Comparison of ENCODE assay signal across 9 cellular contexts in genomic region chr5:157828949-157829639, GRCh38. TPM values are rescaled to one million over a fixed set of nuclear protein-coding genes. Genes with fewer than 3 reads are reported as not detected.
DNase-seq lines count a peak whose midpoint lies in the region; ATAC-seq and TF ChIP-seq lines count a peak whose summit lies in the region.
"Had no signal": no experiment of that assay in that cellular context is flagged by ENCODE, and none has a peak within 500 bp of the region (broad histone marks: within the 10 kb centered on the region; RNA-seq: fewer than 3 reads in every experiment).

No MANE protein-coding gene starts in this region.

- DNase-seq in DND-41: no peak
- peak; percentile 18 for DNase-seq in HuH-7 (ENCODE audit: low spot score)
- no peak for DNase-seq in brain microvascular endothelial cell
- DNase-seq in neural progenitor cell (ENCODE audit: low spot score): peak; percentile 25
- no peak for DNase-seq in globus pallidus (ENCODE audit: low spot score)
- no peak for DNase-seq in stimulated activated CD4-positive, alpha-beta T cell treated with anti-CD3 and anti-CD28 coated beads, Interleukin-4, amount 100 ng/mL, for 24 hours
- DNase-seq in activated T-cell treated with anti-CD3 and anti-CD28 coated beads, Interleukin-2, amount 50 U/mL, for 4 hours: no peak
- DNase-seq: activated naive CD4-positive, alpha-beta T cell had no signal

- peaks cover 67% of the 10 kb centered on the region for H4K20me1 ChIP-seq in DND-41 (ENCODE audit: insufficient read depth, low read length)
- peaks cover 50% of the 10 kb centered on the region for H4K20me1 ChIP-seq in neural progenitor cell (ENCODE audit: low read depth)

- no peak overlapping the region for H3K4me2 ChIP-seq in DND-41 (ENCODE audit: insufficient read depth, low read length)
- H3K4me2 ChIP-seq in neural progenitor cell: no peak overlapping the region

- H3K27ac ChIP-seq in DND-41 (ENCODE audit: low read length) (no peak overlapping the region), brain microvascular endothelial cell (no peak overlapping the region), neural progenitor cell (no peak overlapping the region)

- no peaks in the 10 kb centered on the region for H3K27me3 Mint-ChIP-seq in neural progenitor cell (ENCODE audit: insufficient read depth, low read depth)
- H3K27me3 Mint-ChIP-seq in activated T-cell treated with anti-CD3 and anti-CD28 coated beads, Interleukin-2, amount 50 U/mL, for 4 hours (ENCODE audit: low read depth): no peaks in the 10 kb centered on the region

- peaks cover 6% of the 10 kb centered on the region for H3K4me1 Mint-ChIP-seq in neural progenitor cell
- H3K4me1 Mint-ChIP-seq in activated T-cell treated with anti-CD3 and anti-CD28 coated beads, Interleukin-2, amount 50 U/mL, for 4 hours (ENCODE audit: low read depth): peaks cover 50% of the 10 kb centered on the region

- H3K27me3 ChIP-seq in DND-41 (ENCODE audit: insufficient read depth, low read length, poor library complexity): no peaks in the 10 kb centered on the region
- no peaks in the 10 kb centered on the region for H3K27me3 ChIP-seq in brain microvascular endothelial cell (replicated peaks)
- H3K27me3 ChIP-seq in neural progenitor cell: no peaks in the 10 kb centered on the region

- H3K36me3 Mint-ChIP-seq in neural progenitor cell: peaks cover 10% of the 10 kb centered on the region
- H3K36me3 Mint-ChIP-seq in activated T-cell treated with anti-CD3 and anti-CD28 coated beads, Interleukin-2, amount 50 U/mL, for 4 hours (ENCODE audit: insufficient read depth): peaks cover 3% of the 10 kb centered on the region

- H3K4me1 ChIP-seq in DND-41 (ENCODE audit: insufficient read depth, low read length): no peaks in the 10 kb centered on the region
- H3K4me1 ChIP-seq in neural progenitor cell: no peaks in the 10 kb centered on the region

- peaks cover 98% of the 10 kb centered on the region for H3K79me2 ChIP-seq in DND-41 (ENCODE audit: insufficient read depth, low read length)
- H3K79me2 ChIP-seq in neural progenitor cell (ENCODE audit: low read depth): peaks cover 90% of the 10 kb centered on the region

- H3K4me3 ChIP-seq in DND-41 (ENCODE audit: low read depth in 1 of 2, low read length in 2 of 2) (no peak overlapping the region), brain microvascular endothelial cell (ENCODE audit: low read depth, low read length) (no peak overlapping the region), neural progenitor cell (no peak overlapping the region)

- ATAC-seq in DND-41 (ENCODE audit: insufficient read depth, low read depth) (peak; percentile 55; the same call in 2 of the 3 replicates), GM18907 (IDR thresholded peaks at IDR 0.05; ENCODE audit: unreplicated experiment) (no peak)
- no peak for ATAC-seq in activated T-cell treated with anti-CD3 and anti-CD28 coated beads, Interleukin-2, amount 50 U/mL, for 4 hours

- in situ Hi-C loops in brain microvascular endothelial cell (cut with HindIII; ENCODE audit: low pct_ligation_motif_present, low sequenced_read_pairs): no loop called here

- H3K9me3 ChIP-seq in DND-41 (ENCODE audit: insufficient read depth, low read length, severe bottlenecking) (no peaks in the 10 kb centered on the region), neural progenitor cell (ENCODE audit: low read depth) (no peaks in the 10 kb centered on the region)

- H3K9ac ChIP-seq in DND-41 (ENCODE audit: low read depth, low read length) (no peak overlapping the region), neural progenitor cell (no peak overlapping the region)

- H3K9me3 Mint-ChIP-seq in neural progenitor cell: no peaks in the 10 kb centered on the region
- H3K9me3 Mint-ChIP-seq in activated T-cell treated with anti-CD3 and anti-CD28 coated beads, Interleukin-2, amount 50 U/mL, for 4 hours: no peaks in the 10 kb centered on the region

- H2AFZ ChIP-seq in DND-41 (ENCODE audit: low read depth, low read length) (no peak overlapping the region), neural progenitor cell (replicated peaks) (no peak overlapping the region)

- no peak overlapping the region for H3K4me3 Mint-ChIP-seq in neural progenitor cell
- H3K4me3 Mint-ChIP-seq in activated T-cell treated with anti-CD3 and anti-CD28 coated beads, Interleukin-2, amount 50 U/mL, for 4 hours: no peak overlapping the region

- H3K27ac Mint-ChIP-seq in neural progenitor cell: peak overlapping the region; percentile 14

- H3F3A ChIP-seq in neural progenitor cell (ENCODE audit: low read depth): no peaks in the 10 kb centered on the region

- TF ChIP-seq CTCF in DND-41 (IDR thresholded peaks at IDR 0.05; ENCODE audit: borderline replicate concordance, extremely low read depth, low read length, poor library complexity, severe bottlenecking) (peak; percentile 51), brain microvascular endothelial cell (IDR thresholded peaks at IDR 0.05; ENCODE audit: low read depth, low read length, missing control alignments) (peak; percentile 59), neural progenitor cell (IDR thresholded peaks at IDR 0.05) (peak; percentile 47)

- H3K36me3 ChIP-seq in DND-41 (ENCODE audit: insufficient read depth, low read length) (peaks cover 27% of the 10 kb centered on the region), brain microvascular endothelial cell (replicated peaks) (no peaks in the 10 kb centered on the region), neural progenitor cell (no peaks in the 10 kb centered on the region)

RNA-seq across cellular contexts. Expression of gene CLINT1, which starts 29.9 kb away (rescaled TPM):
- total RNA-seq in neural progenitor cell (ENCODE audit: low replicate concordance): 58.4 and 65.0 TPM in 2 replicates
- 10 to 100 TPM; 90.0 to 99.1 (median 92.5) TPM for total RNA-seq in activated T-cell treated with anti-CD3 and anti-CD28 coated beads, Interleukin-2, amount 50 U/mL, for 4 hours

Comparison
In these comparisons a context has a peak if more than half of its experiments do, and no peak if none do; other contexts are left out.
1. DNase-seq: peak in HuH-7 (single experiment) and neural progenitor cell (single experiment); none in DND-41 (single experiment), brain microvascular endothelial cell (single experiment), globus pallidus (single experiment), stimulated activated CD4-positive, alpha-beta T cell treated with anti-CD3 and anti-CD28 coated beads, Interleukin-4, amount 100 ng/mL, for 24 hours (single experiment) and activated T-cell treated with anti-CD3 and anti-CD28 coated beads, Interleukin-2, amount 50 U/mL, for 4 hours (single experiment).
2. Peak in every context shown above with its lines, with median percentiles within 50 percentile points of each other: CTCF ChIP-seq.